ENCODE assay signal across 8 cellular contexts in genomic region chr9:41075671-41076070, GRCh38. TPM values are rescaled to one million over a fixed set of nuclear protein-coding genes. Genes with fewer than 3 reads are reported as not detected.
"Had no signal": no experiment of that assay in that cellular context is flagged by ENCODE, and none has a peak within 500 bp of the region (broad histone marks: within the 10 kb centered on the region; RNA-seq: fewer than 3 reads in every experiment).

No MANE protein-coding gene starts in this region.

RNA-seq across cellular contexts. Expression of gene FOXD4L6, which starts 52.8 kb away (rescaled TPM):
- total RNA-seq: activated CD8-positive, alpha-beta memory T cell treated with anti-CD3 and anti-CD28 coated beads for 36 hours; kidney; mucosa of gallbladder; natural killer cell; psoas muscle; SJSA1 had no signal
- polyA plus RNA-seq: adipose tissue, mammary epithelial cell had no signal
